ENCODE assay signal across 8 cellular contexts in the genomic region with DNA sequence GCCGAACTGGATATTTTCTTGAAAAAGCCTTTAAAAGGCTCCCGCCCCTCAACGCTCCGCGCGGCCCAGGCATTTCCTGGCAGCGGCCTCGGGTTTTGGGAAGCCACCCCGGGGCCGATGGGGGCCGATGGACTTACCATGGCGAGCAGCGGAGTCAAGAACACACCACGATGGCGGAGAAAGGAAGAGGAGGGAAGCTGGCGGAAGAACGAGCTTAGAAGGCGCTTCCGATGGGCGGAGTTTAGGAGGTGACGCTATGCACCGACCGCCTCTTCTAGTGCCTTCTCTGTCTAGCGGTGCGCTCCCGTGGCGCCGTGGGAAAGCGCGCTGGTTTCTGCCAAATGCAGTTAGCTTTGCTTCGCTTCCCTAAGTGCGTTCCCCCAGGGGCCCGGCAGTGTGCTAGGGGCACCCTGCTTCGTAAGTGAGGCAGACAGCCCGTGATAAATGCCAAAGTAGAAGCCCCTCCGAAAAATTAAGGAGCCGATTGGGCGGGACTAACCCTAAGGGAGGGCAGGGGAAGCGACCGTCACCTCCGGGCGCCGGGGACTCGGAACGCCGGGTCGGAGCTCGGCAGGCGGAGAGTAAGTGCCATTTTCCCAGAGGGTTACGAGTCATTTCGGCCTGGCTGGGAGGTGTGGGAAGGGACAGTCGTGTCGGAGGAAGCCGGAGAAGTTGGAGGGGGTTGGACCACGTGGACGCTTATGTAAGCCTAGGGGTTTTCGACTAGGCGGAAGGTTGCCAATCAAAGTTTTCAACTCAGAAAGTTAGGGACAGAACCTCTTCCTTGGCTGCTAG. TPM values are rescaled to one million over a fixed set of nuclear protein-coding genes. Genes with fewer than 3 reads are reported as not detected.
A peak's percentile ranks its signal among the peaks of the same experiment; 100 is the strongest.
DNase-seq lines count a peak whose midpoint lies in the region; ATAC-seq and TF ChIP-seq lines count a peak whose summit lies in the region.

A gene (minus strand): TSS at position 194 of the 795 bp plus-strand sequence. CDS start 54 bp downstream, at position 140.

- ATAC-seq in GM19372 (IDR thresholded peaks at IDR 0.05; ENCODE audit: low read depth, unreplicated experiment) = peak; percentile 86
- ATAC-seq in HG03521 (IDR thresholded peaks at IDR 0.05; ENCODE audit: unreplicated experiment) = peak; percentile 89

- peak within 1 kb of the TSS; percentile 80 for H3K4me3 ChIP-seq in coronary artery

- peak within 1 kb of the TSS; percentile 95 for H3K4me3 Mint-ChIP-seq in activated CD4-positive, alpha-beta T cell treated with anti-CD3 and anti-CD28 coated beads, Interleukin-2, amount 10 ng/mL, durations not matched to agents 7 days and 5 days

- H3K36me3 Mint-ChIP-seq in activated CD4-positive, alpha-beta T cell treated with anti-CD3 and anti-CD28 coated beads, Interleukin-2, amount 10 ng/mL, durations not matched to agents 7 days and 5 days (ENCODE audit: low read depth) = peaks cover 21% of the 10 kb centered on the region

- H3K4me1 Mint-ChIP-seq in activated CD4-positive, alpha-beta T cell treated with anti-CD3 and anti-CD28 coated beads, Interleukin-2, amount 10 ng/mL, durations not matched to agents 7 days and 5 days = peaks cover 29% of the 10 kb centered on the region

- POLR2A ChIA-PET in activated CD4-positive, alpha-beta T cell treated with anti-CD3 and anti-CD28 coated beads, Interleukin-2, amount 10 ng/mL, durations not matched to agents 7 days and 5 days (lab: Charles Lee) = interaction anchor here (0.9 kb wide), 1 partner anchor 61 kb away, joined by 10 read pairs; a partner anchor contains a TSS

- CTCF ChIA-PET in activated CD4-positive, alpha-beta T cell treated with anti-CD3 and anti-CD28 coated beads, Interleukin-2, amount 10 ng/mL, durations not matched to agents 7 days and 5 days (lab: Charles Lee) = interaction anchor here (0.5 to 2.2 kb wide), 11 partner anchors 9 to 262 kb away, joined by 3 to 6 read pairs (median 4); a partner anchor contains a TSS

- no peaks in the 10 kb centered on the region for H3K27me3 Mint-ChIP-seq in activated CD4-positive, alpha-beta T cell treated with anti-CD3 and anti-CD28 coated beads, Interleukin-2, amount 10 ng/mL, durations not matched to agents 7 days and 5 days

- TF ChIP-seq CTCF in C4-2B (conservative IDR thresholded peaks at IDR 0.05) (no peak), coronary artery (IDR thresholded peaks at IDR 0.05) (no peak)

- DNase-seq in NCI-H69 (lab: John Stamatoyannopoulos, UW) = peak; percentile 95
- peak; percentile 84 for DNase-seq in activated CD4-positive, alpha-beta T cell treated with anti-CD3 and anti-CD28 coated beads, Interleukin-2, amount 10 ng/mL, durations not matched to agents 7 days and 5 days
- DNase-seq in coronary artery (ENCODE audit: low spot score) = peak; percentile 87
- peak; percentile 95 for DNase-seq in left kidney (ENCODE audit: low read depth, low spot score)
- DNase-seq in stimulated activated CD4-positive, alpha-beta T cell treated with anti-CD3 and anti-CD28 coated beads, Interleukin-2, amount 100 ng/mL, for 24 hours = peak; percentile 78 to 80

- H3K27ac ChIP-seq in C4-2B (peak within 1 kb of the TSS; percentile 88), coronary artery (peak within 1 kb of the TSS; percentile 78 to 93)

- no peaks in the 10 kb centered on the region for H3K9me3 Mint-ChIP-seq in activated CD4-positive, alpha-beta T cell treated with anti-CD3 and anti-CD28 coated beads, Interleukin-2, amount 10 ng/mL, durations not matched to agents 7 days and 5 days

- H3K27ac Mint-ChIP-seq in activated CD4-positive, alpha-beta T cell treated with anti-CD3 and anti-CD28 coated beads, Interleukin-2, amount 10 ng/mL, durations not matched to agents 7 days and 5 days = peak within 1 kb of the TSS; percentile 97

RNA-seq across cellular contexts. Expression of the gene that starts here (rescaled TPM):
- total RNA-seq in activated CD4-positive, alpha-beta T cell treated with anti-CD3 and anti-CD28 coated beads, Interleukin-2, amount 10 ng/mL, durations not matched to agents 7 days and 5 days = 1,000 to 10,000 TPM; 1,629 to 1,903 TPM

Comparison
In these comparisons a context has a peak if more than half of its experiments do, and no peak if none do; other contexts are left out.
1. Peak in every context shown above with its lines: DNase-seq, ATAC-seq, H3K4me3 ChIP-seq and H3K27ac ChIP-seq.